In genomic region chr4:3780347-3781171, GRCh38 we compare ENCODE assay signal across 22 cellular contexts. TPM values are rescaled to one million over a fixed set of nuclear protein-coding genes. Genes with fewer than 3 reads are reported as not detected.
DNase-seq lines count a peak whose midpoint lies in the region; TF ChIP-seq lines count a peak whose summit lies in the region.
"Had no signal": no experiment of that assay in that cellular context is flagged by ENCODE, and none has a peak within 500 bp of the region (broad histone marks: within the 10 kb centered on the region; RNA-seq: fewer than 3 reads in every experiment).

No MANE protein-coding gene starts in this region.

- H3K9me3 Mint-ChIP-seq in immature natural killer cell: no peaks in the 10 kb centered on the region
- H3K9me3 Mint-ChIP-seq: mesothelial cell of epicardium had no signal

- peaks cover 25% of the 10 kb centered on the region for H3K4me1 ChIP-seq in hepatocyte (ENCODE audit: insufficient read depth)
- H3K4me1 ChIP-seq: sigmoid colon had no signal

- H3K36me3 ChIP-seq in hepatocyte (replicated peaks; ENCODE audit: insufficient read depth, low read depth): no peaks in the 10 kb centered on the region
- H3K36me3 ChIP-seq: neutrophil, sigmoid colon had no signal

- DNase-seq in DMS153 (lab: John Stamatoyannopoulos, UW) (peak; percentile 18), DMS153 treated with DMSO at 0.1 percent for 48 hours (lab: John Stamatoyannopoulos, UW; ENCODE audit: unreplicated experiment) (no peak), Caki2 (ENCODE audit: low read depth) (peak; percentile 48), NCI-H345 treated with DMSO at 0.1 percent for 48 hours (lab: John Stamatoyannopoulos, UW; ENCODE audit: unreplicated experiment) (peak; percentile 19), hepatocyte (ENCODE audit: low spot score) (peak; percentile 90), UCSD-AML1 (lab: John Stamatoyannopoulos, UW; ENCODE audit: unreplicated experiment) (no peak), immature natural killer cell (no peak)
- no peak for DNase-seq in effector CD4-positive, alpha-beta T cell
- DNase-seq: 8988T; activated CD8-positive, alpha-beta memory T cell treated with anti-CD3 and anti-CD28 coated beads, Interleukin-2, amount 50 U/mL, for 48 hours; activated naive CD4-positive, alpha-beta T cell treated with anti-CD3 and anti-CD28 coated beads, Interleukin-2, amount 50 U/mL, for 16 hours; C1 segment of cervical spinal cord; GDM1; head of caudate nucleus; MM.1S; sigmoid colon; stimulated activated CD4-positive, alpha-beta T cell treated with anti-CD3 and anti-CD28 coated beads, Interleukin-2, amount 100 ng/mL, for 48 hours; T-helper 17 cell had no signal

- no peaks in the 10 kb centered on the region for H3K27me3 ChIP-seq in hepatocyte

- in situ Hi-C loops in Caki2 (cut with HindIII; ENCODE audit: low pct_unique_long_range_greater_than_20kb, low sequenced_read_pairs): no loop called here

- H3K4me2 ChIP-seq in hepatocyte: peak overlapping the region; percentile 14

- WGBS in hepatocyte (ENCODE audit: low lambda C conversion rate, missing lambda C conversion rate): 58% methylated on average over 21 of the region's 21 CpGs

- TF ChIP-seq CTCF in hepatocyte (IDR thresholded peaks at IDR 0.05; ENCODE audit: poor library complexity): no peak

- H3K36me3 Mint-ChIP-seq in immature natural killer cell: no peaks in the 10 kb centered on the region
- H3K36me3 Mint-ChIP-seq: brain, mesothelial cell of epicardium had no signal

- no peak overlapping the region for H3K4me3 Mint-ChIP-seq in immature natural killer cell
- H3K4me3 Mint-ChIP-seq: brain; dendritic cell treated with granulocyte-macrophage colony-stimulating factor and Interleukin-4, amounts not matched to agents 40 ng/mL and 50 ng/mL, for 4 days; mesothelial cell of epicardium; T-helper 17 cell had no signal

- no peaks in the 10 kb centered on the region for H3K4me1 Mint-ChIP-seq in immature natural killer cell
- H3K4me1 Mint-ChIP-seq: T-helper 17 cell had no signal

- H4K20me1 ChIP-seq in hepatocyte (ENCODE audit: insufficient read depth, poor library complexity, severe bottlenecking): no peaks in the 10 kb centered on the region

- no peak overlapping the region for H3K27ac Mint-ChIP-seq in immature natural killer cell
- H3K27ac Mint-ChIP-seq: brain; dendritic cell treated with granulocyte-macrophage colony-stimulating factor and Interleukin-4, amounts not matched to agents 40 ng/mL and 50 ng/mL, for 4 days; mesothelial cell of epicardium; T-helper 17 cell had no signal

- H3K9me3 ChIP-seq in hepatocyte (ENCODE audit: low read depth): no peaks in the 10 kb centered on the region
- H3K9me3 ChIP-seq: neutrophil, sigmoid colon had no signal

- H3K4me3 ChIP-seq in hepatocyte: no peak overlapping the region
- H3K4me3 ChIP-seq: sigmoid colon had no signal

- H3K27me3 Mint-ChIP-seq in immature natural killer cell (ENCODE audit: low read depth in 3 of 3): peaks cover 1 to 12% (median 3%) of the 10 kb centered on the region in 3 donors

- no peaks in the 10 kb centered on the region for H3K79me2 ChIP-seq in hepatocyte

- H2AFZ ChIP-seq in hepatocyte: no peak overlapping the region

- H3K9me2 ChIP-seq in hepatocyte (replicated peaks; ENCODE audit: insufficient read depth): no peaks in the 10 kb centered on the region

- peak overlapping the region; percentile 71 for H3K27ac ChIP-seq in hepatocyte
- H3K27ac ChIP-seq: neutrophil, sigmoid colon had no signal

RNA-seq across cellular contexts. Expression of gene ADRA2C, which starts 14.4 kb away (rescaled TPM):
- total RNA-seq in Caki2 (2014; rRNA removed; shearing (Covaris generic); ENCODE audit: low replicate concordance): 17.6 and 27.3 TPM in 2 replicates
- 4.9 and 6.3 TPM in 2 replicates for total RNA-seq in hepatocyte
- polyA plus RNA-seq in hepatocyte: 7.7 and 11.0 TPM in 2 replicates
- not detected for polyA plus RNA-seq in immature natural killer cell
- total RNA-seq: T-helper 17 cell had no signal

Comparison
In these comparisons a context has a peak if more than half of its experiments do, and no peak if none do; other contexts are left out.
1. DNase-seq: peak in DMS153 (single experiment), Caki2 (single experiment), NCI-H345 treated with DMSO at 0.1 percent for 48 hours (single experiment) and hepatocyte (single experiment); none in DMS153 treated with DMSO at 0.1 percent for 48 hours (single experiment), effector CD4-positive, alpha-beta T cell (single experiment), UCSD-AML1 (single experiment) and immature natural killer cell (0 of 3).